ENCODE assay signal across 1 cellular context in genomic region chr6:33251390-33252012, GRCh38.
TF ChIP-seq lines count a peak whose summit lies in the region.

No MANE protein-coding gene starts in this region.

TF ChIP-seq in K562, 482 proteins besides CTCF, POLR2A, EP300 and RAD21 (continues in another document):
- TF ChIP-seq JUND (IDR thresholded peaks at IDR 0.05; ENCODE audit: borderline replicate concordance, low read depth, low read length) (peak; percentile 60; the same call in 1 of the 2 replicates), JUND (tag; IDR thresholded peaks at IDR 0.05; ENCODE audit: borderline replicate concordance, low read depth, low read length) (peak; percentile 76; the same call in 1 of the 3 replicates), BRD9 (IDR thresholded peaks at IDR 0.05; ENCODE audit: low read depth, partially characterized antibody) (peak; percentile 23), IRF9 (tag; IDR thresholded peaks at IDR 0.05) (no peak), EP400 (IDR thresholded peaks at IDR 0.05) (no peak), ZNF175 (CRISPR knock-in tag; IDR thresholded peaks at IDR 0.05; ENCODE audit: low read depth) (no peak), BRF1 (IDR thresholded peaks at IDR 0.05; ENCODE audit: borderline replicate concordance, extremely low read depth, insufficient read length) (no peak), RUNX1 (IDR thresholded peaks at IDR 0.05; ENCODE audit: low read depth) (no peak), ZNF324 (CRISPR knock-in tag; IDR thresholded peaks at IDR 0.05) (no peak), ARID1B (IDR thresholded peaks at IDR 0.05) (0 out of 2 replicates have a peak, but pooled peaks have one; percentile 15), ZNF717 (CRISPR knock-in tag; IDR thresholded peaks at IDR 0.05) (no peak), ZNF184 (CRISPR knock-in tag; IDR thresholded peaks at IDR 0.05) (no peak), FOXM1 (IDR thresholded peaks at IDR 0.05; ENCODE audit: low read depth) (no peak), FOXM1 (CRISPR knock-in tag; IDR thresholded peaks at IDR 0.05; ENCODE audit: low read depth) (no peak), ZNF3 (CRISPR knock-in tag; IDR thresholded peaks at IDR 0.05) (no peak), MEF2A (IDR thresholded peaks at IDR 0.05; ENCODE audit: control insufficient read depth, low read depth, low read length) (no peak), MLLT1 (IDR thresholded peaks at IDR 0.05) (peak; percentile 58 to 64; a peak in 2 of 4 replicates), BRCA1 (IDR thresholded peaks at IDR 0.05) (no peak), BRCA1 (CRISPR knock-in tag; IDR thresholded peaks at IDR 0.05) (no peak), ZNF764 (CRISPR knock-in tag; IDR thresholded peaks at IDR 0.05; ENCODE audit: low read depth) (no peak), SMARCC2 (IDR thresholded peaks at IDR 0.05; ENCODE audit: low read depth) (no peak), MAFK (IDR thresholded peaks at IDR 0.05; ENCODE audit: low read length) (no peak), LCOR (CRISPR knock-in tag; IDR thresholded peaks at IDR 0.05) (no peak), SNIP1 (IDR thresholded peaks at IDR 0.05; ENCODE audit: low read depth) (no peak), CBFB (CRISPR knock-in tag; IDR thresholded peaks at IDR 0.05) (no peak), FOSL1 (tag; conservative IDR thresholded peaks at IDR 0.05) (peak; percentile 97), HCFC1 (IDR thresholded peaks at IDR 0.05; ENCODE audit: low read depth, low read length) (no peak), MED1 (CRISPR knock-in tag; IDR thresholded peaks at IDR 0.05; ENCODE audit: borderline replicate concordance) (no peak), ZEB2 (IDR thresholded peaks at IDR 0.05) (0 out of 2 replicates have a peak, but pooled peaks have one; percentile 19), ARID4B (CRISPR knock-in tag; IDR thresholded peaks at IDR 0.05) (no peak), RBBP5 (IDR thresholded peaks at IDR 0.05; ENCODE audit: borderline replicate concordance, insufficient read depth, low read length, poor library complexity, severe bottlenecking) (no peak), CC2D1A (IDR thresholded peaks at IDR 0.05) (0 out of 2 replicates have a peak, but pooled peaks have one; percentile 11), HDGF (IDR thresholded peaks at IDR 0.05) (0 out of 2 replicates have a peak, but pooled peaks have one; percentile 22), PHB2 (IDR thresholded peaks at IDR 0.05; ENCODE audit: low read depth) (0 out of 2 replicates have a peak, but pooled peaks have one; percentile 14), ZNF436 (CRISPR knock-in tag; IDR thresholded peaks at IDR 0.05) (no peak), HLTF (IDR thresholded peaks at IDR 0.05) (0 out of 2 replicates have a peak, but pooled peaks have one; percentile 26), POLR2AphosphoS5 (IDR thresholded peaks at IDR 0.05; ENCODE audit: control insufficient read depth, insufficient read depth, low read depth, low read length) (no peak), PHTF2 (CRISPR knock-in tag; IDR thresholded peaks at IDR 0.05) (no peak), PURB (CRISPR knock-in tag; IDR thresholded peaks at IDR 0.05; ENCODE audit: low read depth) (no peak), SIN3B (IDR thresholded peaks at IDR 0.05; ENCODE audit: low read depth) (no peak), ZNF174 (CRISPR knock-in tag; IDR thresholded peaks at IDR 0.05) (no peak), KDM2B (CRISPR knock-in tag; IDR thresholded peaks at IDR 0.05) (no peak)
- TF ChIP-seq, protein P1, sequence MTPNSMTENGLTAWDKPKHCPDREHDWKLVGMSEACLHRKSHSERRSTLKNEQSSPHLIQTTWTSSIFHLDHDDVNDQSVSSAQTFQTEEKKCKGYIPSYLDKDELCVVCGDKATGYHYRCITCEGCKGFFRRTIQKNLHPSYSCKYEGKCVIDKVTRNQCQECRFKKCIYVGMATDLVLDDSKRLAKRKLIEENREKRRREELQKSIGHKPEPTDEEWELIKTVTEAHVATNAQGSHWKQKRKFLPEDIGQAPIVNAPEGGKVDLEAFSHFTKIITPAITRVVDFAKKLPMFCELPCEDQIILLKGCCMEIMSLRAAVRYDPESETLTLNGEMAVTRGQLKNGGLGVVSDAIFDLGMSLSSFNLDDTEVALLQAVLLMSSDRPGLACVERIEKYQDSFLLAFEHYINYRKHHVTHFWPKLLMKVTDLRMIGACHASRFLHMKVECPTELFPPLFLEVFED (CRISPR knock-in tag; conservative IDR thresholded peaks at IDR 0.05): peak; percentile 58; the same call in 1 of the 2 replicates
- TF ChIP-seq, protein P2, sequence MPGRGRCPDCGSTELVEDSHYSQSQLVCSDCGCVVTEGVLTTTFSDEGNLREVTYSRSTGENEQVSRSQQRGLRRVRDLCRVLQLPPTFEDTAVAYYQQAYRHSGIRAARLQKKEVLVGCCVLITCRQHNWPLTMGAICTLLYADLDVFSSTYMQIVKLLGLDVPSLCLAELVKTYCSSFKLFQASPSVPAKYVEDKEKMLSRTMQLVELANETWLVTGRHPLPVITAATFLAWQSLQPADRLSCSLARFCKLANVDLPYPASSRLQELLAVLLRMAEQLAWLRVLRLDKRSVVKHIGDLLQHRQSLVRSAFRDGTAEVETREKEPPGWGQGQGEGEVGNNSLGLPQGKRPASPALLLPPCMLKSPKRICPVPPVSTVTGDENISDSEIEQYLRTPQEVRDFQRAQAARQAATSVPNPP (IDR thresholded peaks at IDR 0.05; ENCODE audit: borderline replicate concordance, insufficient read depth, insufficient read length): no peak
- TF ChIP-seq, protein P3, sequence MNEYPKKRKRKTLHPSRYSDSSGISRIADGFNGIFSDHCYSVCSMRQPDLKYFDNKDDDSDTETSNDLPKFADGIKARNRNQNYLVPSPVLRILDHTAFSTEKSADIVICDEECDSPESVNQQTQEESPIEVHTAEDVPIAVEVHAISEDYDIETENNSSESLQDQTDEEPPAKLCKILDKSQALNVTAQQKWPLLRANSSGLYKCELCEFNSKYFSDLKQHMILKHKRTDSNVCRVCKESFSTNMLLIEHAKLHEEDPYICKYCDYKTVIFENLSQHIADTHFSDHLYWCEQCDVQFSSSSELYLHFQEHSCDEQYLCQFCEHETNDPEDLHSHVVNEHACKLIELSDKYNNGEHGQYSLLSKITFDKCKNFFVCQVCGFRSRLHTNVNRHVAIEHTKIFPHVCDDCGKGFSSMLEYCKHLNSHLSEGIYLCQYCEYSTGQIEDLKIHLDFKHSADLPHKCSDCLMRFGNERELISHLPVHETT (CRISPR knock-in tag; conservative IDR thresholded peaks at IDR 0.05 in 1 of 2, IDR thresholded peaks at IDR 0.05 in 1 of 2): no peak
- TF ChIP-seq, protein P4, sequence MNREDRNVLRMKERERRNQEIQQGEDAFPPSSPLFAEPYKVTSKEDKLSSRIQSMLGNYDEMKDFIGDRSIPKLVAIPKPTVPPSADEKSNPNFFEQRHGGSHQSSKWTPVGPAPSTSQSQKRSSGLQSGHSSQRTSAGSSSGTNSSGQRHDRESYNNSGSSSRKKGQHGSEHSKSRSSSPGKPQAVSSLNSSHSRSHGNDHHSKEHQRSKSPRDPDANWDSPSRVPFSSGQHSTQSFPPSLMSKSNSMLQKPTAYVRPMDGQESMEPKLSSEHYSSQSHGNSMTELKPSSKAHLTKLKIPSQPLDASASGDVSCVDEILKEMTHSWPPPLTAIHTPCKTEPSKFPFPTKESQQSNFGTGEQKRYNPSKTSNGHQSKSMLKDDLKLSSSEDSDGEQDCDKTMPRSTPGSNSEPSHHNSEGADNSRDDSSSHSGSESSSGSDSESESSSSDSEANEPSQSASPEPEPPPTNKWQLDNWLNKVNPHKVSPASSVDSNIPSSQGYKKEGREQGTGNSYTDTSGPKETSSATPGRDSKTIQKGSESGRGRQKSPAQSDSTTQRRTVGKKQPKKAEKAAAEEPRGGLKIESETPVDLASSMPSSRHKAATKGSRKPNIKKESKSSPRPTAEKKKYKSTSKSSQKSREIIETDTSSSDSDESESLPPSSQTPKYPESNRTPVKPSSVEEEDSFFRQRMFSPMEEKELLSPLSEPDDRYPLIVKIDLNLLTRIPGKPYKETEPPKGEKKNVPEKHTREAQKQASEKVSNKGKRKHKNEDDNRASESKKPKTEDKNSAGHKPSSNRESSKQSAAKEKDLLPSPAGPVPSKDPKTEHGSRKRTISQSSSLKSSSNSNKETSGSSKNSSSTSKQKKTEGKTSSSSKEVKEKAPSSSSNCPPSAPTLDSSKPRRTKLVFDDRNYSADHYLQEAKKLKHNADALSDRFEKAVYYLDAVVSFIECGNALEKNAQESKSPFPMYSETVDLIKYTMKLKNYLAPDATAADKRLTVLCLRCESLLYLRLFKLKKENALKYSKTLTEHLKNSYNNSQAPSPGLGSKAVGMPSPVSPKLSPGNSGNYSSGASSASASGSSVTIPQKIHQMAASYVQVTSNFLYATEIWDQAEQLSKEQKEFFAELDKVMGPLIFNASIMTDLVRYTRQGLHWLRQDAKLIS (CRISPR knock-in tag; IDR thresholded peaks at IDR 0.05): no peak
- TF ChIP-seq, protein P5, sequence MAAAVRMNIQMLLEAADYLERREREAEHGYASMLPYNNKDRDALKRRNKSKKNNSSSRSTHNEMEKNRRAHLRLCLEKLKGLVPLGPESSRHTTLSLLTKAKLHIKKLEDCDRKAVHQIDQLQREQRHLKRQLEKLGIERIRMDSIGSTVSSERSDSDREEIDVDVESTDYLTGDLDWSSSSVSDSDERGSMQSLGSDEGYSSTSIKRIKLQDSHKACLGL (CRISPR knock-in tag; IDR thresholded peaks at IDR 0.05; ENCODE audit: borderline replicate concordance, poor library complexity, severe bottlenecking): no peak
- TF ChIP-seq, protein P6, sequence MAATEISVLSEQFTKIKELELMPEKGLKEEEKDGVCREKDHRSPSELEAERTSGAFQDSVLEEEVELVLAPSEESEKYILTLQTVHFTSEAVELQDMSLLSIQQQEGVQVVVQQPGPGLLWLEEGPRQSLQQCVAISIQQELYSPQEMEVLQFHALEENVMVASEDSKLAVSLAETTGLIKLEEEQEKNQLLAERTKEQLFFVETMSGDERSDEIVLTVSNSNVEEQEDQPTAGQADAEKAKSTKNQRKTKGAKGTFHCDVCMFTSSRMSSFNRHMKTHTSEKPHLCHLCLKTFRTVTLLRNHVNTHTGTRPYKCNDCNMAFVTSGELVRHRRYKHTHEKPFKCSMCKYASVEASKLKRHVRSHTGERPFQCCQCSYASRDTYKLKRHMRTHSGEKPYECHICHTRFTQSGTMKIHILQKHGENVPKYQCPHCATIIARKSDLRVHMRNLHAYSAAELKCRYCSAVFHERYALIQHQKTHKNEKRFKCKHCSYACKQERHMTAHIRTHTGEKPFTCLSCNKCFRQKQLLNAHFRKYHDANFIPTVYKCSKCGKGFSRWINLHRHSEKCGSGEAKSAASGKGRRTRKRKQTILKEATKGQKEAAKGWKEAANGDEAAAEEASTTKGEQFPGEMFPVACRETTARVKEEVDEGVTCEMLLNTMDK (IDR thresholded peaks at IDR 0.05; ENCODE audit: borderline replicate concordance, insufficient read depth, low read depth, low read length, poor library complexity, severe bottlenecking): peak; percentile 21
